ENCODE assay signal across 18 cellular contexts in genomic region chr17:81714412-81715106, GRCh38. TPM values are rescaled to one million over a fixed set of nuclear protein-coding genes. Genes with fewer than 3 reads are reported as not detected.
DNase-seq lines count a peak whose midpoint lies in the region; ATAC-seq, FAIRE-seq and TF ChIP-seq lines count a peak whose summit lies in the region.
"Had no signal": no experiment of that assay in that cellular context is flagged by ENCODE, and none has a peak within 500 bp of the region (broad histone marks: within the 10 kb centered on the region; RNA-seq: fewer than 3 reads in every experiment).

No MANE protein-coding gene starts in this region.

- peaks cover 0 to 21% (median 13%) of the 10 kb centered on the region in 3 donors for H3K27me3 Mint-ChIP-seq in CD14-positive monocyte (ENCODE audit: low read depth in 3 of 3)
- H3K27me3 Mint-ChIP-seq in natural killer cell treated with Interleukin-12 subunit alpha and Interleukin-12 subunit beta and Interleukin-15 and Interleukin-18, amount 100 ng/mL, for 72 hours, result no peaks in the 10 kb centered on the region

- 0 out of 2 replicates have a peak overlapping the region, but pooled peaks have one; percentile 9 for H3K4me2 ChIP-seq in GM12878 (ENCODE audit: control insufficient read depth, insufficient read depth)
- no peak overlapping the region for H3K4me2 ChIP-seq in neuronal stem cell (ENCODE audit: insufficient read depth, low read length, poor library complexity, severe bottlenecking)

- CTCF ChIA-PET in GM12878 (lab: Yijun Ruan, JAX), result no interaction called here

- H3K14ac ChIP-seq in neuronal stem cell (ENCODE audit: low read length), result peak overlapping the region; percentile 71

- H3K9me3 Mint-ChIP-seq in CD14-positive monocyte, result no peaks in the 10 kb centered on the region
- no peaks in the 10 kb centered on the region for H3K9me3 Mint-ChIP-seq in natural killer cell treated with Interleukin-12 subunit alpha and Interleukin-12 subunit beta and Interleukin-15 and Interleukin-18, amount 100 ng/mL, for 72 hours
- H3K9me3 Mint-ChIP-seq: H9 had no signal

- H2BK15ac ChIP-seq in neuronal stem cell (ENCODE audit: low read length), result no peak overlapping the region

- RAD21 ChIA-PET in GM12878 (lab: Charles Lee; ENCODE audit: unreplicated experiment), result no interaction called here

- peaks cover 29% of the 10 kb centered on the region for H3K4me1 Mint-ChIP-seq in CD14-positive monocyte
- H3K4me1 Mint-ChIP-seq in natural killer cell treated with Interleukin-12 subunit alpha and Interleukin-12 subunit beta and Interleukin-15 and Interleukin-18, amount 100 ng/mL, for 72 hours (ENCODE audit: low read depth in 2 of 2), result peaks cover 9% of the 10 kb centered on the region in 2 donors

- H3K18ac ChIP-seq in neuronal stem cell (ENCODE audit: low read length), result no peak overlapping the region

- peak overlapping the region in 1 of 7 donors; percentile 42 for H3K27ac Mint-ChIP-seq in CD14-positive monocyte
- no peak overlapping the region for H3K27ac Mint-ChIP-seq in natural killer cell treated with Interleukin-12 subunit alpha and Interleukin-12 subunit beta and Interleukin-15 and Interleukin-18, amount 100 ng/mL, for 72 hours
- H3K27ac Mint-ChIP-seq: H9 had no signal

- intact Hi-C loops in CD14-positive monocyte (cut with micrococcal nuclease) (loop anchor here in 1 of 2 donors (5.0 kb wide), 2 partner anchors 47 to 323 kb away; partner anchors contain the start of genes CCDC137, DCXR and OXLD1), GM12878 (cut with micrococcal nuclease; ENCODE audit: unreplicated experiment) (no loop called here)

- POLR2A ChIA-PET in GM12878 (lab: Charles Lee), result interaction anchor here (0.6 kb wide), 1 partner anchor 307 kb away, joined by 3 read pairs; no protein-coding TSS in a partner anchor

- DNase-seq in CD14-positive monocyte (ENCODE audit: low spot score) (peak; percentile 29), H54 (ENCODE audit: insufficient read length, low spot score) (no peak), GM12878 (ENCODE audit: low read depth, low spot score) (no peak), neuronal stem cell (ENCODE audit: low spot score) (no peak), SHP77 (lab: John Stamatoyannopoulos, UW) (no peak), T1000 (lab: John Stamatoyannopoulos, UW) (no peak)
- no peak for DNase-seq in natural killer cell treated with Interleukin-12 subunit alpha and Interleukin-12 subunit beta and Interleukin-15 and Interleukin-18, amount 100 ng/mL, for 72 hours (ENCODE audit: low spot score)
- DNase-seq: activated gamma-delta T cell treated with Interleukin-2 at 50 U/mL for 16 hours, BE2C, DMS153, H9, NCI-H1436, occipital lobe, SW 1271 had no signal

- peaks cover 26% of the 10 kb centered on the region for H3K79me1 ChIP-seq in neuronal stem cell (ENCODE audit: low read depth, low read length)

- H2BK5ac ChIP-seq in neuronal stem cell (ENCODE audit: low read length), result peak overlapping the region; percentile 54

- ATAC-seq in GM12878 (no peak), GM18517 (IDR thresholded peaks at IDR 0.05; ENCODE audit: unreplicated experiment) (no peak)
- no peak for ATAC-seq in natural killer cell treated with Interleukin-12 subunit alpha and Interleukin-12 subunit beta and Interleukin-15 and Interleukin-18, amount 100 ng/mL, for 72 hours

- H3K36me3 ChIP-seq in GM12878 (ENCODE audit: control insufficient read depth in 2 of 2, insufficient read depth in 2 of 2, low read length in 1 of 2) (peaks cover 0 to 1% of the 10 kb centered on the region in 2 experiments; a peak in 1 of 4 replicates), neuronal stem cell (replicated peaks in 1 of 2; ENCODE audit: control insufficient read depth in 2 of 2, insufficient read depth in 2 of 2, low read length in 2 of 2) (peaks cover 10 to 31% of the 10 kb centered on the region in 2 donors)

- no peak for TF ChIP-seq EP300 in GM12878 (IDR thresholded peaks at IDR 0.05; ENCODE audit: borderline replicate concordance in 1 of 2, control insufficient read depth in 1 of 2, low read depth in 2 of 2, low read length in 2 of 2)

- WGBS in GM12878 (ENCODE audit: insufficient coverage, insufficient replicate concordance, low lambda C conversion rate, missing lambda C conversion rate), result 96% methylated on average over 38 of the region's 39 CpGs
- WGBS in neuronal stem cell (ENCODE audit: extremely low coverage in 2 of 2, insufficient read length in 2 of 2, insufficient replicate concordance in 1 of 2), 2 donors, result no CpG with 5 or more reads among the region's 39 CpGs

- no peak overlapping the region for H3K9ac ChIP-seq in GM12878 (ENCODE audit: control insufficient read depth, insufficient read depth, low read length)
- H3K9ac ChIP-seq in neuronal stem cell (ENCODE audit: low read depth, low read length, poor library complexity), result peak overlapping the region; percentile 84

- H3K4me3 ChIP-seq in GM12878 (no peak overlapping the region), neuronal stem cell (ENCODE audit: low read length in 2 of 2) (peak overlapping the region in 1 of 2 donors; percentile 81)

- H2AK5ac ChIP-seq in neuronal stem cell (ENCODE audit: low read depth, low read length), result peak overlapping the region; percentile 19

- peak overlapping the region; percentile 75 for H2BK12ac ChIP-seq in neuronal stem cell (ENCODE audit: low read length)

- in situ Hi-C loops in GM12878 (cut with MboI), result loop anchor here (5.0 kb wide), 1 partner anchor 108 kb away; no protein-coding TSS in a partner anchor

- H3K4me3 Mint-ChIP-seq in CD14-positive monocyte, result no peak overlapping the region
- H3K4me3 Mint-ChIP-seq in natural killer cell treated with Interleukin-12 subunit alpha and Interleukin-12 subunit beta and Interleukin-15 and Interleukin-18, amount 100 ng/mL, for 72 hours, result no peak overlapping the region

- H3K36me3 Mint-ChIP-seq in CD14-positive monocyte, result peaks cover 0 to 8% of the 10 kb centered on the region in 2 donors
- no peaks in the 10 kb centered on the region for H3K36me3 Mint-ChIP-seq in natural killer cell treated with Interleukin-12 subunit alpha and Interleukin-12 subunit beta and Interleukin-15 and Interleukin-18, amount 100 ng/mL, for 72 hours

- peaks cover 18% of the 10 kb centered on the region for H3K4me1 ChIP-seq in GM12878 (ENCODE audit: control insufficient read depth, insufficient read depth, low read length)
- H3K4me1 ChIP-seq in neuronal stem cell (ENCODE audit: control insufficient read depth in 2 of 2, insufficient read depth in 1 of 2, low read depth in 1 of 2, low read length in 2 of 2), result peaks cover 21 to 26% of the 10 kb centered on the region in 2 donors

- H4K8ac ChIP-seq in neuronal stem cell (ENCODE audit: low read depth, low read length), result no peak overlapping the region

- BruUV-seq in GM12878 (replicated peaks; lab: Mats Ljungman, UMichigan), result no TSS peak

- H2BK120ac ChIP-seq in neuronal stem cell (ENCODE audit: low read depth, low read length), result no peak overlapping the region

- no peak for TF ChIP-seq CTCF in CD14-positive monocyte (IDR thresholded peaks at IDR 0.05)
- TF ChIP-seq CTCF in GM12878 (IDR thresholded peaks at IDR 0.05 in 2 of 3, conservative IDR thresholded peaks at IDR 0.05 in 1 of 3; ENCODE audit: control insufficient read depth in 2 of 3, extremely low read depth in 1 of 3, insufficient read depth in 1 of 3, low read depth in 3 of 3, low read length in 3 of 3), result no peak

- H3K79me2 ChIP-seq in GM12878 (ENCODE audit: control insufficient read depth, insufficient read depth, low read length), result peaks cover 20% of the 10 kb centered on the region

- H3K23ac ChIP-seq in neuronal stem cell (ENCODE audit: low read depth, low read length, poor library complexity), result peak overlapping the region; percentile 91

- H2AFZ ChIP-seq in GM12878 (ENCODE audit: control insufficient read depth, low read depth, low read length) (no peak overlapping the region), neuronal stem cell (ENCODE audit: low read length) (no peak overlapping the region)

- no peak overlapping the region for H3K4ac ChIP-seq in neuronal stem cell (ENCODE audit: low read length)

- no peaks in the 10 kb centered on the region for H4K20me1 ChIP-seq in GM12878 (ENCODE audit: control insufficient read depth, insufficient read depth)

- SMC1A ChIA-PET in GM12878 (lab: Charles Lee; ENCODE audit: uncharacterized antibody, unreplicated experiment), result no interaction called here

- H3K9me3 ChIP-seq in GM12878 (replicated peaks; ENCODE audit: control insufficient read depth, insufficient read depth, low read length) (no peaks in the 10 kb centered on the region), neuronal stem cell (replicated peaks in 1 of 2; ENCODE audit: control insufficient read depth in 2 of 2, insufficient read depth in 1 of 2, low read depth in 1 of 2, low read length in 2 of 2) (no peaks in the 10 kb centered on the region)
- H3K9me3 ChIP-seq: BE2C, upper lobe of left lung had no signal

- no peak overlapping the region for H4K91ac ChIP-seq in neuronal stem cell (ENCODE audit: low read depth, low read length, poor library complexity)

- TF ChIP-seq POLR2A in H54 (IDR thresholded peaks at IDR 0.05; ENCODE audit: low read depth, low read length) (0 out of 2 replicates have a peak, but pooled peaks have one; percentile 5), GM12878 (IDR thresholded peaks at IDR 0.05; ENCODE audit: low read depth, low read length) (peak; percentile 14; the same call in 1 of the 2 replicates)

- no peak for FAIRE-seq in H54 (lab: Jason Lieb, UNC)
- FAIRE-seq in GM12878 (lab: Jason Lieb, UNC), result no peak
- FAIRE-seq: colon, endometrium had no signal

- H3K27ac ChIP-seq in GM12878 (ENCODE audit: control insufficient read depth, insufficient read depth) (no peak overlapping the region), neuronal stem cell (replicated peaks; ENCODE audit: low read length) (no peak overlapping the region)
- H3K27ac ChIP-seq: upper lobe of left lung had no signal

- H3K27me3 ChIP-seq in GM12878 (replicated peaks in 1 of 2; ENCODE audit: control insufficient read depth in 2 of 2, insufficient read depth in 2 of 2, low read length in 1 of 2), result no peaks in the 10 kb centered on the region
- H3K27me3 ChIP-seq in neuronal stem cell (ENCODE audit: control insufficient read depth in 3 of 3, insufficient read depth in 3 of 3, low read depth in 1 of 3, low read length in 3 of 3), result peaks cover 0 to 14% (median 0%) of the 10 kb centered on the region in 3 experiments
- H3K27me3 ChIP-seq: BE2C, upper lobe of left lung had no signal

- no peak for TF ChIP-seq RAD21 in GM12878 (IDR thresholded peaks at IDR 0.05; ENCODE audit: insufficient read depth, low read depth, low read length)

RNA-seq across cellular contexts. Expression of gene SLC25A10, which starts 2.5 kb away (rescaled TPM):
- polyA plus RNA-seq in CD14-positive monocyte (1 to 10 TPM; 1.9 to 2.3 TPM), GM12878 (2011; rRNA removed) (2.7 and 10.2 TPM in 2 replicates), GM12878 (2014; fragmentation: Illumina TruSeq; extraction: Trizol) (1.1 and 11.6 TPM in 2 replicates), GM12878 (2014; fragmentation: Nextera tagmentation; extraction: Ambion mirVana) (1 to 10 TPM in 1 of 2 experiments, under 1 TPM in 1; 0.11 to 1.4 TPM), GM12878 (2014; rRNA removed) (33.0 and 43.1 TPM in 2 replicates), GM12878 (2016; fragmentation: Nextera tagmentation; extraction: Ambion mirVana) (10 to 100 TPM; 68.6 to 72.7 TPM)
- total RNA-seq in GM12878 (2013; cell fraction: nucleolus; rRNA removed), result 9.2 and 29.9 TPM in 2 replicates
- total RNA-seq in GM12878 (2014; rRNA removed) (50.1 and 52.6 TPM in 2 replicates), GM12878 (2014; rRNA removed; fragmentation: Illumina TruSeq; extraction: Trizol) (9.3 and 11.6 TPM in 2 replicates), GM12878 (2021) (38.5 and 41.7 TPM in 2 replicates)
- polyA plus RNA-seq in GM12878 (2011; ENCODE audit: low read depth), result 4.1 TPM
- polyA plus RNA-seq in GM12878 (2011; cell fraction: cytosol; rRNA removed), result 18.6 and 24.8 TPM in 2 replicates
- polyA plus RNA-seq in GM12878 (2011; cell fraction: nucleus; rRNA removed), result 34.2 and 50.1 TPM in 2 replicates
- 12.3 and 12.9 TPM in 2 replicates for polyA plus RNA-seq in GM12878 (2012)
- 4.9 and 12.2 TPM in 2 replicates for polyA minus RNA-seq in GM12878 (2011; rRNA and poly(A)+ RNA removed)
- polyA minus RNA-seq in GM12878 (2011; cell fraction: cytosol; rRNA and poly(A)+ RNA removed), result 3.6 and 6.1 TPM in 2 replicates
- polyA minus RNA-seq in GM12878 (2011; cell fraction: nucleus; rRNA and poly(A)+ RNA removed), result 6.2 and 15.2 TPM in 2 replicates
- 12.7 TPM for polyA plus RNA-seq in neuronal stem cell (2013, experiment 1 of 2)
- polyA plus RNA-seq in neuronal stem cell (2013, experiment 2 of 2), result 12.8 TPM
- total RNA-seq in natural killer cell treated with Interleukin-12 subunit alpha and Interleukin-12 subunit beta and Interleukin-15 and Interleukin-18, amount 100 ng/mL, for 72 hours, result 10 to 100 TPM; 17.5 to 36.3 TPM

RNA-seq across cellular contexts. Expression of gene MRPL12, which starts 11.4 kb away (rescaled TPM):
- polyA plus RNA-seq in CD14-positive monocyte (10 to 100 TPM; 38.3 to 57.0 TPM), GM12878 (2011; rRNA removed) (50.4 and 77.8 TPM in 2 replicates), GM12878 (2014; fragmentation: Illumina TruSeq; extraction: Trizol) (28.4 and 67.3 TPM in 2 replicates), GM12878 (2014; fragmentation: Nextera tagmentation; extraction: Ambion mirVana) (1 to 10 TPM; 1.3 to 4.5 TPM), GM12878 (2014; rRNA removed) (269 and 299 TPM in 2 replicates), GM12878 (2016; fragmentation: Nextera tagmentation; extraction: Ambion mirVana) (100 to 1,000 TPM; 235 to 247 TPM)
- 8.8 and 10.1 TPM in 2 replicates for total RNA-seq in GM12878 (2013; cell fraction: nucleolus; rRNA removed)
- total RNA-seq in GM12878 (2014; rRNA removed) (115 and 157 TPM in 2 replicates), GM12878 (2014; rRNA removed; fragmentation: Illumina TruSeq; extraction: Trizol) (37.5 and 42.7 TPM in 2 replicates), GM12878 (2021) (163 and 169 TPM in 2 replicates)
- polyA plus RNA-seq in GM12878 (2011; ENCODE audit: low read depth), result 20.7 TPM
- polyA plus RNA-seq in GM12878 (2011; cell fraction: cytosol; rRNA removed), result 118 and 173 TPM in 2 replicates
- 63.4 and 87.9 TPM in 2 replicates for polyA plus RNA-seq in GM12878 (2011; cell fraction: nucleus; rRNA removed)
- 61.5 and 76.2 TPM in 2 replicates for polyA plus RNA-seq in GM12878 (2012)
- 25.1 and 41.4 TPM in 2 replicates for polyA minus RNA-seq in GM12878 (2011; rRNA and poly(A)+ RNA removed)
- polyA minus RNA-seq in GM12878 (2011; cell fraction: cytosol; rRNA and poly(A)+ RNA removed), result 26.9 and 29.7 TPM in 2 replicates
- 6.0 and 18.1 TPM in 2 replicates for polyA minus RNA-seq in GM12878 (2011; cell fraction: nucleus; rRNA and poly(A)+ RNA removed)
- polyA plus RNA-seq in neuronal stem cell (2013, experiment 1 of 2), result 75.2 TPM
- polyA plus RNA-seq in neuronal stem cell (2013, experiment 2 of 2), result 73.4 TPM
- 100 to 1,000 TPM in 1 of 2 donors, 10 to 100 TPM in 1; 98.7 to 226 TPM for total RNA-seq in natural killer cell treated with Interleukin-12 subunit alpha and Interleukin-12 subunit beta and Interleukin-15 and Interleukin-18, amount 100 ng/mL, for 72 hours

RNA-seq across cellular contexts. Expression of gene HGS, which starts 30.7 kb away (rescaled TPM):
- polyA plus RNA-seq in CD14-positive monocyte (10 to 100 TPM; 19.3 to 28.0 TPM), GM12878 (2011; rRNA removed) (23.5 and 40.1 TPM in 2 replicates), GM12878 (2014; fragmentation: Illumina TruSeq; extraction: Trizol) (29.2 and 51.0 TPM in 2 replicates), GM12878 (2014; fragmentation: Nextera tagmentation; extraction: Ambion mirVana) (1 to 10 TPM; 2.2 to 3.7 TPM), GM12878 (2014; rRNA removed) (75.4 and 94.8 TPM in 2 replicates), GM12878 (2016; fragmentation: Nextera tagmentation; extraction: Ambion mirVana) (10 to 100 TPM; 59.9 to 69.3 TPM)
- 118 and 143 TPM in 2 replicates for total RNA-seq in GM12878 (2013; cell fraction: nucleolus; rRNA removed)
- total RNA-seq in GM12878 (2014; rRNA removed) (41.4 and 59.5 TPM in 2 replicates), GM12878 (2014; rRNA removed; fragmentation: Illumina TruSeq; extraction: Trizol) (23.2 and 29.3 TPM in 2 replicates), GM12878 (2021) (58.0 and 85.6 TPM in 2 replicates)
- 26.6 TPM for polyA plus RNA-seq in GM12878 (2011; ENCODE audit: low read depth)
- polyA plus RNA-seq in GM12878 (2011; cell fraction: cytosol; rRNA removed), result 34.2 and 50.9 TPM in 2 replicates
- 518 and 543 TPM in 2 replicates for polyA plus RNA-seq in GM12878 (2011; cell fraction: nucleus; rRNA removed)
- 54.1 and 64.4 TPM in 2 replicates for polyA plus RNA-seq in GM12878 (2012)
- 42.9 and 44.6 TPM in 2 replicates for polyA minus RNA-seq in GM12878 (2011; rRNA and poly(A)+ RNA removed)
- 22.3 and 29.3 TPM in 2 replicates for polyA minus RNA-seq in GM12878 (2011; cell fraction: cytosol; rRNA and poly(A)+ RNA removed)
- 49.6 and 81.2 TPM in 2 replicates for polyA minus RNA-seq in GM12878 (2011; cell fraction: nucleus; rRNA and poly(A)+ RNA removed)
- polyA plus RNA-seq in neuronal stem cell (2013, experiment 1 of 2), result 33.9 TPM
- 31.7 TPM for polyA plus RNA-seq in neuronal stem cell (2013, experiment 2 of 2)
- 100 to 1,000 TPM; 140 to 220 TPM for total RNA-seq in natural killer cell treated with Interleukin-12 subunit alpha and Interleukin-12 subunit beta and Interleukin-15 and Interleukin-18, amount 100 ng/mL, for 72 hours

RNA-seq across cellular contexts. Expression of gene ARL16, which starts 31.0 kb away (rescaled TPM):
- polyA plus RNA-seq in CD14-positive monocyte, result 10 to 100 TPM; 17.6 to 28.7 TPM
- 16.5 and 20.3 TPM in 2 replicates for total RNA-seq in GM12878 (2013; cell fraction: nucleolus; rRNA removed)
- total RNA-seq in GM12878 (2014; rRNA removed), result 41.9 and 42.1 TPM in 2 replicates
- 21.0 and 22.1 TPM in 2 replicates for total RNA-seq in GM12878 (2014; rRNA removed; fragmentation: Illumina TruSeq; extraction: Trizol)
- 18.6 and 25.6 TPM in 2 replicates for total RNA-seq in GM12878 (2021)
- 29.5 TPM for polyA plus RNA-seq in GM12878 (2011; ENCODE audit: low read depth)
- polyA plus RNA-seq in GM12878 (2011; rRNA removed), result 26.8 and 34.3 TPM in 2 replicates
- 45.5 and 56.7 TPM in 2 replicates for polyA plus RNA-seq in GM12878 (2011; cell fraction: cytosol; rRNA removed)
- 15.8 and 23.1 TPM in 2 replicates for polyA plus RNA-seq in GM12878 (2011; cell fraction: nucleus; rRNA removed)
- 24.6 and 26.5 TPM in 2 replicates for polyA plus RNA-seq in GM12878 (2012)
- polyA plus RNA-seq in GM12878 (2014; fragmentation: Illumina TruSeq; extraction: Trizol), result 15.9 and 27.4 TPM in 2 replicates
- polyA plus RNA-seq in GM12878 (2014; fragmentation: Nextera tagmentation; extraction: Ambion mirVana), result 10 to 100 TPM in 1 of 2 experiments, 1 to 10 TPM in 1; 4.7 to 20.8 TPM
- 43.6 and 44.5 TPM in 2 replicates for polyA plus RNA-seq in GM12878 (2014; rRNA removed)
- 10 to 100 TPM; 46.5 to 47.6 TPM for polyA plus RNA-seq in GM12878 (2016; fragmentation: Nextera tagmentation; extraction: Ambion mirVana)
- 12.5 and 18.9 TPM in 2 replicates for polyA minus RNA-seq in GM12878 (2011; rRNA and poly(A)+ RNA removed)
- polyA minus RNA-seq in GM12878 (2011; cell fraction: cytosol; rRNA and poly(A)+ RNA removed), result 5.9 and 7.2 TPM in 2 replicates
- 6.4 and 10.4 TPM in 2 replicates for polyA minus RNA-seq in GM12878 (2011; cell fraction: nucleus; rRNA and poly(A)+ RNA removed)
- 41.9 TPM for polyA plus RNA-seq in neuronal stem cell (2013, experiment 1 of 2)
- polyA plus RNA-seq in neuronal stem cell (2013, experiment 2 of 2), result 43.1 TPM
- total RNA-seq in natural killer cell treated with Interleukin-12 subunit alpha and Interleukin-12 subunit beta and Interleukin-15 and Interleukin-18, amount 100 ng/mL, for 72 hours, result 10 to 100 TPM; 35.5 to 54.7 TPM

RNA-seq across cellular contexts. Expression of gene CCDC137, which starts 48.0 kb away (rescaled TPM):
- 1 to 10 TPM; 2.4 to 3.6 TPM for polyA plus RNA-seq in CD14-positive monocyte
- total RNA-seq in GM12878 (2013; cell fraction: nucleolus; rRNA removed), result 8.0 and 8.8 TPM in 2 replicates
- 21.9 and 23.3 TPM in 2 replicates for total RNA-seq in GM12878 (2014; rRNA removed)
- 18.3 and 19.6 TPM in 2 replicates for total RNA-seq in GM12878 (2014; rRNA removed; fragmentation: Illumina TruSeq; extraction: Trizol)
- total RNA-seq in GM12878 (2021), result 32.0 and 35.1 TPM in 2 replicates
- 5.7 TPM for polyA plus RNA-seq in GM12878 (2011; ENCODE audit: low read depth)
- polyA plus RNA-seq in GM12878 (2011; rRNA removed), result 7.7 and 13.7 TPM in 2 replicates
- polyA plus RNA-seq in GM12878 (2011; cell fraction: cytosol; rRNA removed), result 12.6 and 24.0 TPM in 2 replicates
- 26.3 and 30.0 TPM in 2 replicates for polyA plus RNA-seq in GM12878 (2011; cell fraction: nucleus; rRNA removed)
- polyA plus RNA-seq in GM12878 (2012), result 16.2 and 24.2 TPM in 2 replicates
- polyA plus RNA-seq in GM12878 (2014; fragmentation: Illumina TruSeq; extraction: Trizol), result 20.9 and 32.6 TPM in 2 replicates
- polyA plus RNA-seq in GM12878 (2014; fragmentation: Nextera tagmentation; extraction: Ambion mirVana), result 1 to 10 TPM; 2.2 to 5.1 TPM
- polyA plus RNA-seq in GM12878 (2014; rRNA removed), result 33.8 and 39.3 TPM in 2 replicates
- 10 to 100 TPM; 44.6 to 45.4 TPM for polyA plus RNA-seq in GM12878 (2016; fragmentation: Nextera tagmentation; extraction: Ambion mirVana)
- 3.0 and 4.8 TPM in 2 replicates for polyA minus RNA-seq in GM12878 (2011; rRNA and poly(A)+ RNA removed)
- 5.2 and 6.8 TPM in 2 replicates for polyA minus RNA-seq in GM12878 (2011; cell fraction: cytosol; rRNA and poly(A)+ RNA removed)
- polyA minus RNA-seq in GM12878 (2011; cell fraction: nucleus; rRNA and poly(A)+ RNA removed), result 3.4 and 11.5 TPM in 2 replicates
- 19.1 TPM for polyA plus RNA-seq in neuronal stem cell (2013, experiment 1 of 2)
- polyA plus RNA-seq in neuronal stem cell (2013, experiment 2 of 2), result 19.1 TPM
- total RNA-seq in natural killer cell treated with Interleukin-12 subunit alpha and Interleukin-12 subunit beta and Interleukin-15 and Interleukin-18, amount 100 ng/mL, for 72 hours, result 10 to 100 TPM; 38.0 to 90.1 TPM
